In genomic region chr6:14118091-14118439, GRCh38 we compare ENCODE assay signal across 8 cellular contexts. TPM values are rescaled to one million over a fixed set of nuclear protein-coding genes. Genes with fewer than 3 reads are reported as not detected.
DNase-seq lines count a peak whose midpoint lies in the region; ATAC-seq and TF ChIP-seq lines count a peak whose summit lies in the region.

No MANE protein-coding gene starts in this region.

- TF ChIP-seq POLR2A in breast epithelium (IDR thresholded peaks at IDR 0.05): no peak

- DNase-seq in BJ (ENCODE audit: low read depth) (no peak), breast epithelium (ENCODE audit: low spot score in 2 of 2) (no peak), cerebellar cortex (ENCODE audit: low spot score) (no peak)

- H3K27me3 ChIP-seq in BJ (ENCODE audit: control insufficient read depth, insufficient read depth, low read length): peaks cover 2% of the 10 kb centered on the region; the same call in 1 of the 2 replicates
- H3K27me3 ChIP-seq in breast epithelium: no peaks in the 10 kb centered on the region
- H3K27me3 ChIP-seq in mucosa of stomach (ENCODE audit: control insufficient read depth, insufficient read depth, low read length): no peaks in the 10 kb centered on the region

- TF ChIP-seq CTCF in BJ (IDR thresholded peaks at IDR 0.05; ENCODE audit: insufficient read depth, low read depth, low read length): no peak
- TF ChIP-seq CTCF in breast epithelium (IDR thresholded peaks at IDR 0.05): no peak

- no peaks in the 10 kb centered on the region for H3K36me3 ChIP-seq in BJ (ENCODE audit: control insufficient read depth, insufficient read depth, low read length)
- no peaks in the 10 kb centered on the region for H3K36me3 ChIP-seq in breast epithelium
- H3K36me3 ChIP-seq in mucosa of stomach (ENCODE audit: control insufficient read depth, insufficient read depth, low read length): no peaks in the 10 kb centered on the region

- intact Hi-C loops in breast epithelium (cut with DNase I; ENCODE audit: low total_unique reads): loop anchor here (5.0 kb wide), 1 partner anchor 1419 kb away; no protein-coding TSS in a partner anchor

- POLR2A ChIA-PET in BJ (lab: Charles Lee): no interaction called here

- peak overlapping the region; percentile 13 to 16 for H3K27ac ChIP-seq in breast epithelium

- peak overlapping the region; percentile 73 for H3K4me3 ChIP-seq in BJ (ENCODE audit: low read depth, low read length)
- H3K4me3 ChIP-seq in breast epithelium: peak overlapping the region; percentile 51 to 72 (median 66)
- peak overlapping the region; percentile 37 for H3K4me3 ChIP-seq in mucosa of stomach (ENCODE audit: low read length)

- H3K4me1 ChIP-seq in breast epithelium (peaks cover 0 to 5% of the 10 kb centered on the region in 2 donors), mucosa of stomach (ENCODE audit: control insufficient read depth, insufficient read depth, low read length) (peaks cover 7% of the 10 kb centered on the region)

- H3K9me3 ChIP-seq in breast epithelium (no peaks in the 10 kb centered on the region), mucosa of stomach (ENCODE audit: control insufficient read depth, low read length) (no peaks in the 10 kb centered on the region)

- H3K9ac ChIP-seq in mucosa of stomach (ENCODE audit: low read length): peak overlapping the region; percentile 61

- ATAC-seq in HG03196 (IDR thresholded peaks at IDR 0.05; ENCODE audit: unreplicated experiment) (peak; percentile 15), GM21576 (IDR thresholded peaks at IDR 0.05; ENCODE audit: unreplicated experiment) (no peak), GM21390 (IDR thresholded peaks at IDR 0.05; ENCODE audit: unreplicated experiment) (no peak), GM18520 (IDR thresholded peaks at IDR 0.05; ENCODE audit: unreplicated experiment) (no peak)

- CTCF ChIA-PET in BJ (lab: Yijun Ruan, JAX): interaction anchor here (0.7 to 1.8 kb wide), 2 partner anchors 11 kb away, joined by 3 to 8 read pairs; no protein-coding TSS in a partner anchor

RNA-seq across cellular contexts. Expression of gene CD83, which starts 0.5 kb away (rescaled TPM):
- polyA plus RNA-seq in BJ (2011; rRNA removed): 0.85 and 1.2 TPM in 2 replicates
- 0.09 and 0.31 TPM in 2 replicates for polyA minus RNA-seq in BJ (2011; rRNA and poly(A)+ RNA removed)
- total RNA-seq in breast epithelium: 10 to 100 TPM in 1 of 3 donors, 1 to 10 TPM in 2; 2.9 to 18.4 (median 4.0) TPM
